ENCODE assay signal across 21 cellular contexts in the genomic region with DNA sequence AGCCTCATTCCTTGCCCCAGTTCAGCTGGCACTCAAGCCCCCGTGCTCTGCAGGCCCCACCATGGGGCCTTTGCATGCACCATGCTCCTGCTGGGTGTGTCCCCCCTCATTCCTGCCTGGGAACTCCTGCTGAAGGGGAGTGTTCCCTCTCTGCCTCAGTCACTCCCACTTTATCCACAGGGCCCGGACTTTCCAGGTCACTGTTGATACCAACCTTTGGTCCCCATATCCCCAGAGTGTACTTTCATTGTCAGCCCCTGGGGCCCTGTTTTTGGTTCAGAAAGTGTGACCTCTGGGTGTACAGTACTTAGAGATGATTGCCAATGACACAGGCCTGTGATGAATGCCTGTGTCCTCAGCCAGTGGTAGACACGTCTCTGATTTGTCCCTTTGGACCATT. TPM values are rescaled to one million over a fixed set of nuclear protein-coding genes. Genes with fewer than 3 reads are reported as not detected.
A peak's percentile ranks its signal among the peaks of the same experiment; 100 is the strongest.
DNase-seq lines count a peak whose midpoint lies in the region; ATAC-seq and TF ChIP-seq lines count a peak whose summit lies in the region.
"Had no signal": no experiment of that assay in that cellular context is flagged by ENCODE, and none has a peak within 500 bp of the region (broad histone marks: within the 10 kb centered on the region; RNA-seq: fewer than 3 reads in every experiment).

No MANE protein-coding gene starts in this region.

- peaks cover 66% of the 10 kb centered on the region for H3K4me1 Mint-ChIP-seq in activated CD8-positive, alpha-beta memory T cell treated with anti-CD3 and anti-CD28 coated beads, Interleukin-2, amount 10 ng/mL, durations not matched to agents 7 days and 5 days
- peaks cover 37% of the 10 kb centered on the region for H3K4me1 Mint-ChIP-seq in nephron progenitor cell

- H3K27ac Mint-ChIP-seq in activated CD8-positive, alpha-beta memory T cell treated with anti-CD3 and anti-CD28 coated beads, Interleukin-2, amount 10 ng/mL, durations not matched to agents 7 days and 5 days = peak overlapping the region; percentile 97
- no peak overlapping the region for H3K27ac Mint-ChIP-seq in nephron progenitor cell
- H3K27ac Mint-ChIP-seq: activated T-helper 2 cell treated with anti-CD3 and anti-CD28 coated beads, Interferon-gamma antibody, Interleukin-2, Interleukin-4, amounts not matched to agents 10 μg/mL and 5 μg/mL and 100 μg/mL, durations not matched to agents 14 hours and 24 hours and 36 hours; nephron had no signal

- H3K4me3 ChIP-seq in Peyer's patch = peak overlapping the region in 2 of 4 donors; percentile 58 to 66
- H3K4me3 ChIP-seq in esophagus squamous epithelium = peak overlapping the region; percentile 52 to 65 (median 60)
- no peak overlapping the region for H3K4me3 ChIP-seq in sigmoid colon
- H3K4me3 ChIP-seq: A549, lower lobe of right lung had no signal

- TF ChIP-seq EP300 in sigmoid colon (IDR thresholded peaks at IDR 0.05) = no peak

- intact Hi-C loops in esophagus squamous epithelium (cut with DNase I) (no loop called here), sigmoid colon (cut with DNase I) (loop anchor here (10.0 kb wide), 1 partner anchor 213 kb away; no protein-coding TSS in a partner anchor)

- no peak for TF ChIP-seq POLR2A in Peyer's patch (IDR thresholded peaks at IDR 0.05)
- no peak for TF ChIP-seq POLR2A in esophagus squamous epithelium (IDR thresholded peaks at IDR 0.05)
- no peak for TF ChIP-seq POLR2A in sigmoid colon (IDR thresholded peaks at IDR 0.05)

- TF ChIP-seq CTCF in Peyer's patch (IDR thresholded peaks at IDR 0.05) (peak in 3 of 6 experiments; percentile 37 to 44 (median 42)), esophagus squamous epithelium (IDR thresholded peaks at IDR 0.05) (no peak), sigmoid colon (IDR thresholded peaks at IDR 0.05) (no peak), omental fat pad (IDR thresholded peaks at IDR 0.05) (no peak), nephron progenitor cell (IDR thresholded peaks at IDR 0.05) (no peak)

- H3K4me1 ChIP-seq in Peyer's patch (peaks cover 5 to 47% (median 13%) of the 10 kb centered on the region in 4 donors), esophagus squamous epithelium (peaks cover 21 to 99% (median 32%) of the 10 kb centered on the region in 3 donors), sigmoid colon (peaks cover 0 to 41% (median 20%) of the 10 kb centered on the region in 4 donors)

- 43 to 51% methylated on average over 2 to 3 of the region's 3 CpGs for WGBS in esophagus squamous epithelium, 2 donors
- 31 to 76% methylated on average over 3 of the region's 3 CpGs for WGBS in sigmoid colon, 2 donors

- no peak for ATAC-seq in activated CD8-positive, alpha-beta memory T cell treated with anti-CD3 and anti-CD28 coated beads, Interleukin-2, amount 10 ng/mL, durations not matched to agents 7 days and 5 days
- no peak for ATAC-seq in HG03280 (IDR thresholded peaks at IDR 0.05; ENCODE audit: unreplicated experiment)
- ATAC-seq in omental fat pad (ENCODE audit: low FRiP score) = no peak
- ATAC-seq: lower lobe of right lung had no signal

- H3K36me3 ChIP-seq in Peyer's patch (no peaks in the 10 kb centered on the region), esophagus squamous epithelium (peaks cover 0 to 10% (median 0%) of the 10 kb centered on the region in 3 donors), sigmoid colon (no peaks in the 10 kb centered on the region)
- H3K36me3 ChIP-seq: lower lobe of right lung had no signal

- H3K4me3 Mint-ChIP-seq in activated CD8-positive, alpha-beta memory T cell treated with anti-CD3 and anti-CD28 coated beads, Interleukin-2, amount 10 ng/mL, durations not matched to agents 7 days and 5 days = peak overlapping the region; percentile 84
- H3K4me3 Mint-ChIP-seq in nephron progenitor cell = no peak overlapping the region
- H3K4me3 Mint-ChIP-seq: nephron had no signal

- no peak for DNase-seq in activated CD8-positive, alpha-beta memory T cell treated with anti-CD3 and anti-CD28 coated beads, Interleukin-2, amount 10 ng/mL, durations not matched to agents 7 days and 5 days
- no peak for DNase-seq in activated CD8-positive, alpha-beta memory T cell treated with anti-CD3 and anti-CD28 coated beads, Interleukin-2, amount 50 U/mL, for 4 hours
- DNase-seq in Peyer's patch (peak in 2 of 3 donors; percentile 70 to 72), esophagus squamous epithelium (lab: John Stamatoyannopoulos, UW) (no peak), sigmoid colon (peak; percentile 51), omental fat pad (ENCODE audit: low spot score) (no peak), nephron progenitor cell (no peak)
- DNase-seq: C1 segment of cervical spinal cord, cortex of kidney, erythroblast, GOT3, IMR-90, lower lobe of right lung, NCI-H526 had no signal

- peak overlapping the region in 3 of 4 donors; percentile 57 to 93 (median 92) for H3K27ac ChIP-seq in Peyer's patch
- peak overlapping the region; percentile 83 to 94 (median 92) for H3K27ac ChIP-seq in esophagus squamous epithelium
- no peak overlapping the region for H3K27ac ChIP-seq in sigmoid colon
- H3K27ac ChIP-seq: A549 had no signal

- H3K36me3 Mint-ChIP-seq in activated CD8-positive, alpha-beta memory T cell treated with anti-CD3 and anti-CD28 coated beads, Interleukin-2, amount 10 ng/mL, durations not matched to agents 7 days and 5 days = peaks cover 10% of the 10 kb centered on the region
- H3K36me3 Mint-ChIP-seq in nephron progenitor cell (ENCODE audit: low read depth) = no peaks in the 10 kb centered on the region

- no peaks in the 10 kb centered on the region for H3K27me3 ChIP-seq in Peyer's patch
- H3K27me3 ChIP-seq in esophagus squamous epithelium = peaks cover 0 to 32% (median 2%) of the 10 kb centered on the region in 4 donors
- H3K27me3 ChIP-seq in sigmoid colon = peaks cover 0 to 23% (median 0%) of the 10 kb centered on the region in 3 donors

- H3K9me3 ChIP-seq in Peyer's patch (no peaks in the 10 kb centered on the region), esophagus squamous epithelium (no peaks in the 10 kb centered on the region), sigmoid colon (no peaks in the 10 kb centered on the region)
- H3K9me3 ChIP-seq: A549, lower lobe of right lung had no signal

- H3K9me3 Mint-ChIP-seq in activated CD8-positive, alpha-beta memory T cell treated with anti-CD3 and anti-CD28 coated beads, Interleukin-2, amount 10 ng/mL, durations not matched to agents 7 days and 5 days (ENCODE audit: low read depth) = no peaks in the 10 kb centered on the region
- H3K9me3 Mint-ChIP-seq in nephron progenitor cell = no peaks in the 10 kb centered on the region
- H3K9me3 Mint-ChIP-seq: activated T-helper 2 cell treated with anti-CD3 and anti-CD28 coated beads, Interferon-gamma antibody, Interleukin-2, Interleukin-4, amounts not matched to agents 10 μg/mL and 5 μg/mL and 100 μg/mL, durations not matched to agents 14 hours and 24 hours and 36 hours; nephron; stimulated activated naive CD8-positive, alpha-beta T cell treated with anti-CD3 and anti-CD28 coated beads, Interleukin-15, Interleukin-2, amounts not matched to agents 100 ng/mL and 50 ng/mL, for 24 hours had no signal

- H3K27me3 Mint-ChIP-seq in activated CD8-positive, alpha-beta memory T cell treated with anti-CD3 and anti-CD28 coated beads, Interleukin-2, amount 10 ng/mL, durations not matched to agents 7 days and 5 days = no peaks in the 10 kb centered on the region
- peaks cover 49% of the 10 kb centered on the region for H3K27me3 Mint-ChIP-seq in nephron progenitor cell (ENCODE audit: low read depth, poor library complexity)
- H3K27me3 Mint-ChIP-seq: stimulated activated naive CD8-positive, alpha-beta T cell treated with anti-CD3 and anti-CD28 coated beads, Interleukin-15, Interleukin-2, amounts not matched to agents 100 ng/mL and 50 ng/mL, for 24 hours had no signal

- CTCF ChIA-PET in activated CD8-positive, alpha-beta memory T cell treated with anti-CD3 and anti-CD28 coated beads, Interleukin-2, amount 10 ng/mL, durations not matched to agents 7 days and 5 days (lab: Charles Lee) = interaction anchor here (1.1 to 4.2 kb wide), 3 partner anchors 9 to 125 kb away, joined by 4 to 37 read pairs (median 10); no protein-coding TSS in a partner anchor

RNA-seq across cellular contexts. Expression of gene TTC22, which starts 2.9 kb away (rescaled TPM):
- 10 to 100 TPM in 1 of 2 experiments, 1 to 10 TPM in 1; 9.1 to 17.9 TPM for total RNA-seq in activated CD8-positive, alpha-beta memory T cell treated with anti-CD3 and anti-CD28 coated beads, Interleukin-2, amount 10 ng/mL, durations not matched to agents 7 days and 5 days
- total RNA-seq in Peyer's patch (100 to 1,000 TPM in 2 of 4 donors, 10 to 100 TPM in 2; 15.7 to 136 (median 102) TPM), esophagus squamous epithelium (100 to 1,000 TPM in 3 of 4 donors, 10 to 100 TPM in 1; 73.4 to 323 (median 141) TPM), sigmoid colon (1 to 10 TPM in 2 of 4 donors, under 1 TPM in 2; 0.81 to 1.9 (median 0.95) TPM), omental fat pad (1 to 10 TPM in 2 of 4 donors, under 1 TPM in 1, not detected in 1; 0.88 to 1.7 (median 1.1) TPM)
- polyA plus RNA-seq in sigmoid colon = 10 to 100 TPM; 30.4 to 39.1 (median 33.0) TPM
- total RNA-seq: glomerular endothelial cell, IMR-90, SK-MEL-5 had no signal
- polyA plus RNA-seq: A549, IMR-90 had no signal

RNA-seq across cellular contexts. Expression of gene PARS2, which starts 33.9 kb away (rescaled TPM):
- 1 to 10 TPM; 5.0 to 6.4 TPM for total RNA-seq in activated CD8-positive, alpha-beta memory T cell treated with anti-CD3 and anti-CD28 coated beads, Interleukin-2, amount 10 ng/mL, durations not matched to agents 7 days and 5 days
- total RNA-seq in Peyer's patch (10 to 100 TPM in 1 of 4 donors, 1 to 10 TPM in 3; 1.7 to 10.0 (median 5.8) TPM), esophagus squamous epithelium (1 to 10 TPM; 2.3 to 5.7 (median 3.1) TPM), sigmoid colon (1 to 10 TPM; 3.3 to 5.7 (median 4.9) TPM), omental fat pad (1 to 10 TPM; 1.4 to 4.6 (median 2.0) TPM)
- 1 to 10 TPM; 4.9 to 6.0 (median 5.6) TPM for polyA plus RNA-seq in sigmoid colon

Comparison
In these comparisons a context has a peak if more than half of its experiments do, and no peak if none do; other contexts are left out.
1. DNase-seq: peak in Peyer's patch (2 of 3) and sigmoid colon (single experiment); none in activated CD8-positive, alpha-beta memory T cell treated with anti-CD3 and anti-CD28 coated beads, Interleukin-2, amount 10 ng/mL, durations not matched to agents 7 days and 5 days (single experiment), activated CD8-positive, alpha-beta memory T cell treated with anti-CD3 and anti-CD28 coated beads, Interleukin-2, amount 50 U/mL, for 4 hours (single experiment), esophagus squamous epithelium (single experiment), omental fat pad (single experiment) and nephron progenitor cell (single experiment).
2. H3K27ac ChIP-seq: peak in Peyer's patch (3 of 4) and esophagus squamous epithelium (4 of 4); none in sigmoid colon (0 of 4).
3. H3K4me3 ChIP-seq: peak in esophagus squamous epithelium (4 of 4); none in sigmoid colon (0 of 4).